9 cellular contexts compared by ENCODE assay signal in the genomic region with DNA sequence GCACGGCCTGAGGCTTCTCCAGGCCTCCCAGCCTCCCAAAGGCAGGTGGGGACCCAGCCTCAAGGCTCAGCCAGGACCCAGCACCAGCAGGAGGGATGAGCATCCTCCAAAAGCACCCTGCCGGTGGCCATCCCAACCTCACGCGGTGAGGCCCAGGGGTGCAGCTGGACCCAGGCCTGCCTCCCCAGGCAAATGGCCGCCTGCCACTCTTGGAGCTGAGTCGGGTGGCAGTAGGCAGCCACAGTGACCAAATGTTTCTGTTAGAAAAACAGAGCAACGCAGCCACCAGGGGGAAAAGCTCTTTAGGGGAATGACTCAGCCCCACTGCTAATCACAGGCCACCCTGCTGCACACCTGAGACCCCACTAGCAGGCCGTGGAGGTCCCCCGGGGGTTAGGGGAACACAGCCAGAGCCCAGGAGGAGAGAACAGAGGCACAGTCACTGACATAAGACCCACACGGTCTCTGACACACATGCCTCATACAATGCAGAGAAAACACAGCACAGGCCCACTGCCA. TPM values are rescaled to one million over a fixed set of nuclear protein-coding genes. Genes with fewer than 3 reads are reported as not detected.
DNase-seq lines count a peak whose midpoint lies in the region; ATAC-seq and TF ChIP-seq lines count a peak whose summit lies in the region.
"Had no signal": no experiment of that assay in that cellular context is flagged by ENCODE, and none has a peak within 500 bp of the region (broad histone marks: within the 10 kb centered on the region; RNA-seq: fewer than 3 reads in every experiment).

No MANE protein-coding gene starts in this region.

- POLR2A ChIA-PET in activated CD4-positive, alpha-beta T cell treated with anti-CD3 and anti-CD28 coated beads for 36 hours (lab: Charles Lee) = no interaction called here

- no peaks in the 10 kb centered on the region for H3K27me3 ChIP-seq in GM23338 (ENCODE audit: insufficient read depth)
- no peaks in the 10 kb centered on the region for H3K27me3 ChIP-seq in right cardiac atrium (ENCODE audit: control insufficient read depth, insufficient read depth)
- peaks cover 0 to 78% (median 5%) of the 10 kb centered on the region in 7 donors for H3K27me3 ChIP-seq in spleen (replicated peaks in 1 of 7)

- H3K36me3 Mint-ChIP-seq in GM23338 (ENCODE audit: low read depth) = peaks cover 61% of the 10 kb centered on the region
- no peaks in the 10 kb centered on the region for H3K36me3 Mint-ChIP-seq in activated CD4-positive, alpha-beta T cell treated with anti-CD3 and anti-CD28 coated beads for 36 hours (ENCODE audit: low read depth)

- peak; percentile 2; the same call in 2 of the 3 replicates for ATAC-seq in GM23338
- no peak for ATAC-seq in right cardiac atrium
- ATAC-seq in activated CD4-positive, alpha-beta T cell treated with anti-CD3 and anti-CD28 coated beads for 36 hours = no peak

- H3K36me3 ChIP-seq in GM23338 (ENCODE audit: insufficient read depth) (no peaks in the 10 kb centered on the region), spleen (peaks cover 0 to 86% (median 13%) of the 10 kb centered on the region in 6 donors)

- H3K27ac ChIP-seq in GM23338 (ENCODE audit: low read depth) (peak overlapping the region; percentile 87), right cardiac atrium (ENCODE audit: low read length) (peak overlapping the region; percentile 7), spleen (peak overlapping the region in 7 of 8 donors; percentile 29 to 68 (median 62))

- CTCF ChIA-PET in activated CD4-positive, alpha-beta T cell treated with anti-CD3 and anti-CD28 coated beads for 36 hours (lab: Charles Lee) = interaction anchor here (0.7 kb wide), 1 partner anchor 40 kb away, joined by 3 read pairs; no protein-coding TSS in a partner anchor

- no peaks in the 10 kb centered on the region; the same call in 1 of the 3 replicates for H3K9me3 Mint-ChIP-seq in GM23338
- H3K9me3 Mint-ChIP-seq in activated CD4-positive, alpha-beta T cell treated with anti-CD3 and anti-CD28 coated beads for 36 hours (ENCODE audit: low read depth) = no peaks in the 10 kb centered on the region

- H3K4me3 ChIP-seq in GM23338 = no peak overlapping the region
- H3K4me3 ChIP-seq in astrocyte of the cerebellum (ENCODE audit: low read depth, low read length) = no peak overlapping the region
- H3K4me3 ChIP-seq in right cardiac atrium (ENCODE audit: low read length) = no peak overlapping the region
- no peak overlapping the region for H3K4me3 ChIP-seq in spleen

- H3K4me1 ChIP-seq in GM23338 (ENCODE audit: insufficient read depth) (no peaks in the 10 kb centered on the region; the same call in 1 of the 2 replicates), right cardiac atrium (ENCODE audit: control insufficient read depth, insufficient read depth, low read length) (peaks cover 10% of the 10 kb centered on the region), spleen (peaks cover 19 to 88% (median 57%) of the 10 kb centered on the region in 6 donors)

- peak overlapping the region; percentile 98 for H3K27ac Mint-ChIP-seq in GM23338
- no peak overlapping the region for H3K27ac Mint-ChIP-seq in activated CD4-positive, alpha-beta T cell treated with anti-CD3 and anti-CD28 coated beads for 36 hours

- peaks cover 8% of the 10 kb centered on the region; the same call in 1 of the 2 replicates for H3F3A ChIP-seq in GM23338 (replicated peaks; ENCODE audit: low read depth)

- no peak for TF ChIP-seq POLR2A in spleen (IDR thresholded peaks at IDR 0.05)

- H3K4me1 Mint-ChIP-seq in GM23338 = peaks cover 30% of the 10 kb centered on the region
- H3K4me1 Mint-ChIP-seq in activated CD4-positive, alpha-beta T cell treated with anti-CD3 and anti-CD28 coated beads for 36 hours = peaks cover under 1% of the 10 kb centered on the region

- H3K4me3 Mint-ChIP-seq in GM23338 = no peak overlapping the region
- H3K4me3 Mint-ChIP-seq in activated CD4-positive, alpha-beta T cell treated with anti-CD3 and anti-CD28 coated beads for 36 hours = no peak overlapping the region

- H3K9me3 ChIP-seq in right cardiac atrium (ENCODE audit: control insufficient read depth, low read length) (no peaks in the 10 kb centered on the region), spleen (no peaks in the 10 kb centered on the region)

- H3K9me2 ChIP-seq in GM23338 (ENCODE audit: insufficient read depth) = no peaks in the 10 kb centered on the region

- H2AFZ ChIP-seq in GM23338 = no peak overlapping the region

- peaks cover 53% of the 10 kb centered on the region for H3K79me2 ChIP-seq in GM23338 (replicated peaks; ENCODE audit: insufficient read depth)

- peaks cover 26% of the 10 kb centered on the region for H3K27me3 Mint-ChIP-seq in GM23338 (ENCODE audit: insufficient read depth, low read depth, poor library complexity)
- no peaks in the 10 kb centered on the region for H3K27me3 Mint-ChIP-seq in activated CD4-positive, alpha-beta T cell treated with anti-CD3 and anti-CD28 coated beads for 36 hours

- in situ Hi-C loops in astrocyte of the cerebellum (cut with HindIII; ENCODE audit: low sequenced_read_pairs) = loop anchor here (5.0 to 25.0 kb wide), 3 partner anchors 42 to 148 kb away; no protein-coding TSS in a partner anchor

- DNase-seq in GM23338 (ENCODE audit: low spot score) (no peak), astrocyte of the cerebellum (ENCODE audit: low read depth) (no peak), right cardiac atrium (no peak), spleen (no peak), dedifferentiated amniotic fluid mesenchymal stem cell (ENCODE audit: extremely low spot score) (no peak), NCI-H2196 (lab: John Stamatoyannopoulos, UW; ENCODE audit: unreplicated experiment) (no peak)
- no peak for DNase-seq in activated CD4-positive, alpha-beta T cell treated with anti-CD3 and anti-CD28 coated beads for 36 hours
- no peak for DNase-seq in stimulated activated CD4-positive, alpha-beta T cell treated with anti-CD3 and anti-CD28 coated beads, Interleukin-15, amount 100 ng/mL, for 24 hours
- DNase-seq: stimulated activated CD4-positive, alpha-beta T cell treated with anti-CD3 and anti-CD28 coated beads, Interleukin-1b, Interleukin-23, amount 100 ng/mL, for 48 hours had no signal

- WGBS in right cardiac atrium = 30% methylated on average over 10 of the region's 10 CpGs
- 42 to 70% (median 57%) methylated on average over 3 to 10 of the region's 10 CpGs for WGBS in spleen, 5 donors

- H4K20me1 ChIP-seq in GM23338 (replicated peaks; ENCODE audit: insufficient read depth) = peaks cover 11% of the 10 kb centered on the region

- intact Hi-C loops in right cardiac atrium (cut with DNase I) = loop anchor here in 1 of 4 donors (5.0 kb wide), 1 partner anchor 143 kb away; no protein-coding TSS in a partner anchor
- intact Hi-C loops in spleen (cut with DNase I; ENCODE audit: low total_unique reads) = no loop called here
- intact Hi-C loops in activated CD4-positive, alpha-beta T cell treated with anti-CD3 and anti-CD28 coated beads for 36 hours (cut with DNase I, micrococcal nuclease) = loop anchor here in 1 of 2 experiments (10.0 kb wide), 1 partner anchor 526 kb away; no protein-coding TSS in a partner anchor

- TF ChIP-seq CTCF in GM23338 (conservative IDR thresholded peaks at IDR 0.05; ENCODE audit: low read depth in 2 of 2) = 0 out of 4 replicates have a peak, but pooled peaks of 1 of the 2 experiments have one; percentile 10
- TF ChIP-seq CTCF in astrocyte of the cerebellum (IDR thresholded peaks at IDR 0.05; ENCODE audit: low read depth, low read length, missing control alignments) = peak; percentile 29
- TF ChIP-seq CTCF in spleen (IDR thresholded peaks at IDR 0.05 in 8 of 11, conservative IDR thresholded peaks at IDR 0.05 in 3 of 11) = no peak

- H3K4me2 ChIP-seq in GM23338 = no peak overlapping the region

TF ChIP-seq in GM23338, 12 proteins besides CTCF, POLR2A, EP300 and RAD21 (continues in another document):
- TF ChIP-seq ZNF331 (CRISPR knock-in tag; IDR thresholded peaks at IDR 0.05; ENCODE audit: low read depth) = no peak

RNA-seq across cellular contexts. Expression of a gene that starts 12.5 kb away (rescaled TPM):
- total RNA-seq in GM23338 (2014; rRNA removed; shearing (Covaris generic)) = 121 and 140 TPM in 2 replicates
- polyA plus RNA-seq in GM23338 (2016; fragmentation: Nextera tagmentation; extraction: Ambion mirVana) = 37.9 and 38.3 TPM in 2 replicates
- total RNA-seq in right cardiac atrium = 10 to 100 TPM; 58.1 to 68.8 (median 68.0) TPM
- 53.1 TPM for polyA plus RNA-seq in right cardiac atrium
- total RNA-seq in spleen = 100 to 1,000 TPM in 3 of 7 donors, 10 to 100 TPM in 4; 62.2 to 164 (median 79.8) TPM
- 10 to 100 TPM; 14.6 to 71.2 (median 29.7) TPM for polyA plus RNA-seq in spleen
- total RNA-seq in activated CD4-positive, alpha-beta T cell treated with anti-CD3 and anti-CD28 coated beads for 36 hours = 1 to 10 TPM in 1 of 2 experiments, under 1 TPM in 1; 0.98 to 1.7 TPM

RNA-seq across cellular contexts. Expression of a gene that starts 20.1 kb away (rescaled TPM):
- total RNA-seq in GM23338 (2014; rRNA removed; shearing (Covaris generic)) = not detected in 2 replicates
- polyA plus RNA-seq in GM23338 (2016; fragmentation: Nextera tagmentation; extraction: Ambion mirVana) (not detected in 2 replicates), right cardiac atrium (0.27 TPM), spleen (1 to 10 TPM in 2 of 3 donors, under 1 TPM in 1; 0.59 to 2.7 (median 1.5) TPM)
- total RNA-seq in right cardiac atrium (under 1 TPM in 1 of 4 donors, not detected in 3; 0.62 TPM), spleen (10 to 100 TPM in 1 of 7 donors, 1 to 10 TPM in 4, not detected in 2; 2.2 to 25.2 (median 4.4) TPM)
- total RNA-seq in activated CD4-positive, alpha-beta T cell treated with anti-CD3 and anti-CD28 coated beads for 36 hours = not detected

RNA-seq across cellular contexts. Expression of a gene that starts 32.0 kb away (rescaled TPM):
- total RNA-seq in GM23338 (2014; rRNA removed; shearing (Covaris generic)) = not detected in 2 replicates
- polyA plus RNA-seq in GM23338 (2016; fragmentation: Nextera tagmentation; extraction: Ambion mirVana) (not detected in 2 replicates), right cardiac atrium (0.14 TPM), spleen (1 to 10 TPM in 2 of 3 donors, under 1 TPM in 1; 0.58 to 1.3 (median 1.2) TPM)
- total RNA-seq in right cardiac atrium (1 to 10 TPM in 1 of 4 donors, not detected in 3; 2.9 TPM), spleen (10 to 100 TPM in 1 of 7 donors, 1 to 10 TPM in 5, not detected in 1; 1.3 to 11.8 (median 3.7) TPM)
- not detected for total RNA-seq in activated CD4-positive, alpha-beta T cell treated with anti-CD3 and anti-CD28 coated beads for 36 hours

Comparison
In these comparisons a context has a peak if more than half of its experiments do, and no peak if none do; other contexts are left out.
1. H3K27ac ChIP-seq: peak in every context shown above with its lines; median percentile 87 in GM23338; 62 in spleen; 7 in right cardiac atrium.
2. RNA of a gene that starts 12.5 kb away (total RNA-seq): 121 to 140 TPM in GM23338, 62.2 to 164 TPM in spleen and 58.1 to 68.8 TPM in right cardiac atrium; 0.98 to 1.7 TPM in activated CD4-positive, alpha-beta T cell treated with anti-CD3 and anti-CD28 coated beads for 36 hours; every median in the first group is over 10 times any median in the second.